ENCODE assay signal across 1 cellular context in genomic region chr11:88337342-88338222, GRCh38.
TF ChIP-seq lines count a peak whose summit lies in the region.

TSS of gene CTSC (minus strand) at chr11:88337736. CDS start at chr11:88337672, 64 bp downstream.

TF ChIP-seq in K562, 482 proteins besides CTCF, POLR2A, EP300 and RAD21 (continued from another document and continues in another):
- TF ChIP-seq VEZF1 (CRISPR knock-in tag; IDR thresholded peaks at IDR 0.05) (peak; percentile 52), KLF1 (tag; IDR thresholded peaks at IDR 0.05) (no peak), TCF15 (CRISPR knock-in tag; IDR thresholded peaks at IDR 0.05) (no peak), RBM22 (IDR thresholded peaks at IDR 0.05; ENCODE audit: low read depth, low read length, poor library complexity, severe bottlenecking) (no peak), POLR2B (IDR thresholded peaks at IDR 0.05; ENCODE audit: low read depth, partially characterized antibody) (peak; percentile 89), CSDE1 (IDR thresholded peaks at IDR 0.05) (no peak), DLX4 (CRISPR knock-in tag; IDR thresholded peaks at IDR 0.05) (no peak), GABPA (tag; conservative IDR thresholded peaks at IDR 0.05; ENCODE audit: low read depth) (peak; percentile 80), RERE (CRISPR knock-in tag; IDR thresholded peaks at IDR 0.05; ENCODE audit: borderline replicate concordance) (no peak), ZNF699 (CRISPR knock-in tag; IDR thresholded peaks at IDR 0.05; ENCODE audit: insufficient replicate concordance) (no peak), UBTF (IDR thresholded peaks at IDR 0.05; ENCODE audit: borderline replicate concordance in 1 of 2, low read depth in 2 of 2, low read length in 2 of 2) (peak; percentile 53 to 56; a peak in 2 of 4 replicates), ZNF395 (CRISPR knock-in tag; IDR thresholded peaks at IDR 0.05) (peak; percentile 86), STAG1 (CRISPR knock-in tag; IDR thresholded peaks at IDR 0.05; ENCODE audit: borderline replicate concordance) (no peak), RUNX1 (IDR thresholded peaks at IDR 0.05; ENCODE audit: low read depth) (no peak), ARID4B (CRISPR knock-in tag; IDR thresholded peaks at IDR 0.05) (peak; percentile 71), MBD1 (CRISPR knock-in tag; IDR thresholded peaks at IDR 0.05) (no peak), MITF (IDR thresholded peaks at IDR 0.05) (peak; percentile 77), MECOM (CRISPR knock-in tag; IDR thresholded peaks at IDR 0.05) (no peak), GTF2B (IDR thresholded peaks at IDR 0.05; ENCODE audit: extremely low read depth, insufficient read length) (peak; percentile 77), ZBTB33 (CRISPR knock-in tag; IDR thresholded peaks at IDR 0.05) (0 out of 2 replicates have a peak, but pooled peaks have one; percentile 51), ZFPM2 (CRISPR knock-in tag; IDR thresholded peaks at IDR 0.05) (no peak), HNRNPH1 (optimal IDR thresholded peaks at IDR 0.05; ENCODE audit: low read depth, low read length) (no peak), CBFA2T2 (conservative IDR thresholded peaks at IDR 0.05) (no peak), SMC3 (conservative IDR thresholded peaks at IDR 0.05; ENCODE audit: insufficient read depth, low read depth, low read length) (0 out of 2 replicates have a peak, but pooled peaks have one; percentile 3), SLC30A9 (CRISPR knock-in tag; IDR thresholded peaks at IDR 0.05) (no peak), ZNF639 (CRISPR knock-in tag; conservative IDR thresholded peaks at IDR 0.05 in 1 of 2, IDR thresholded peaks at IDR 0.05 in 1 of 2) (no peak), ZFP1 (CRISPR knock-in tag; IDR thresholded peaks at IDR 0.05) (no peak), CBFB (CRISPR knock-in tag; IDR thresholded peaks at IDR 0.05) (no peak)
